Comparison of ENCODE assay signal across 2 cellular contexts in the genomic region with DNA sequence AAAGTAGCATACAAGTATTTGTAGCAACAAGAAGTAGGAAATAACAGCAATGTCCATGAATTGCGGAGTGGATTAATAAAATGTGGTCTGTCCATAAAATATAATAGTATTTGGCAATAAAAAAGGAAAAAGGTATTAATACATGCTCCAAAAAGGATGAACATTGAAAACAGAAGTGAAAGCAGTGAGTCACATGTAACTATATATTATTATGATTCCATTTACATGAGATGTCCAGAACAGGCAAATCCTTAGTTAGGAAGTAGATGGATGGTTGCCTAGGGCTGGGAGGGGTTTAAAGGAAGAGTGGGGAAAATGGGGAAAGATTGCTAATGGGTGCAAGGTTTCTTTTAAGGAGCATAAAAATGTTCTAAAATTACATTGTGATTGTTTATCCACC.
TF ChIP-seq lines count a peak whose summit lies in the region.

No MANE protein-coding gene starts in this region.

TF ChIP-seq in SK-N-SH, 30 proteins besides CTCF, POLR2A, EP300 and RAD21 (continued from another document):
- TF ChIP-seq, protein P1, sequence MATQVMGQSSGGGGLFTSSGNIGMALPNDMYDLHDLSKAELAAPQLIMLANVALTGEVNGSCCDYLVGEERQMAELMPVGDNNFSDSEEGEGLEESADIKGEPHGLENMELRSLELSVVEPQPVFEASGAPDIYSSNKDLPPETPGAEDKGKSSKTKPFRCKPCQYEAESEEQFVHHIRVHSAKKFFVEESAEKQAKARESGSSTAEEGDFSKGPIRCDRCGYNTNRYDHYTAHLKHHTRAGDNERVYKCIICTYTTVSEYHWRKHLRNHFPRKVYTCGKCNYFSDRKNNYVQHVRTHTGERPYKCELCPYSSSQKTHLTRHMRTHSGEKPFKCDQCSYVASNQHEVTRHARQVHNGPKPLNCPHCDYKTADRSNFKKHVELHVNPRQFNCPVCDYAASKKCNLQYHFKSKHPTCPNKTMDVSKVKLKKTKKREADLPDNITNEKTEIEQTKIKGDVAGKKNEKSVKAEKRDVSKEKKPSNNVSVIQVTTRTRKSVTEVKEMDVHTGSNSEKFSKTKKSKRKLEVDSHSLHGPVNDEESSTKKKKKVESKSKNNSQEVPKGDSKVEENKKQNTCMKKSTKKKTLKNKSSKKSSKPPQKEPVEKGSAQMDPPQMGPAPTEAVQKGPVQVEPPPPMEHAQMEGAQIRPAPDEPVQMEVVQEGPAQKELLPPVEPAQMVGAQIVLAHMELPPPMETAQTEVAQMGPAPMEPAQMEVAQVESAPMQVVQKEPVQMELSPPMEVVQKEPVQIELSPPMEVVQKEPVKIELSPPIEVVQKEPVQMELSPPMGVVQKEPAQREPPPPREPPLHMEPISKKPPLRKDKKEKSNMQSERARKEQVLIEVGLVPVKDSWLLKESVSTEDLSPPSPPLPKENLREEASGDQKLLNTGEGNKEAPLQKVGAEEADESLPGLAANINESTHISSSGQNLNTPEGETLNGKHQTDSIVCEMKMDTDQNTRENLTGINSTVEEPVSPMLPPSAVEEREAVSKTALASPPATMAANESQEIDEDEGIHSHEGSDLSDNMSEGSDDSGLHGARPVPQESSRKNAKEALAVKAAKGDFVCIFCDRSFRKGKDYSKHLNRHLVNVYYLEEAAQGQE (IDR thresholded peaks at IDR 0.05; ENCODE audit: low read depth, low read length), result no peak
- TF ChIP-seq NRF1 (IDR thresholded peaks at IDR 0.05; ENCODE audit: low read depth, low read length) (no peak), SIN3A (IDR thresholded peaks at IDR 0.05; ENCODE audit: borderline replicate concordance, low read depth, low read length) (no peak), RXRA (IDR thresholded peaks at IDR 0.05; ENCODE audit: borderline replicate concordance, low read depth) (no peak), MEF2A (IDR thresholded peaks at IDR 0.05; ENCODE audit: borderline replicate concordance, low read depth) (no peak), TCF12 (IDR thresholded peaks at IDR 0.05) (no peak), USF2 (IDR thresholded peaks at IDR 0.05; ENCODE audit: borderline replicate concordance, low read depth, low read length) (no peak), MXI1 (IDR thresholded peaks at IDR 0.05; ENCODE audit: low read depth, low read length) (no peak), GABPA (IDR thresholded peaks at IDR 0.05; ENCODE audit: low read depth) (no peak), GATA2 (CRISPR knock-in tag; IDR thresholded peaks at IDR 0.05) (no peak), ZBTB33 (IDR thresholded peaks at IDR 0.05; ENCODE audit: borderline replicate concordance, low read depth) (no peak), RCOR1 (IDR thresholded peaks at IDR 0.05; ENCODE audit: low read length) (no peak), SMC3 (IDR thresholded peaks at IDR 0.05; ENCODE audit: low read depth, low read length) (no peak), JUND (IDR thresholded peaks at IDR 0.05) (no peak), FOXM1 (IDR thresholded peaks at IDR 0.05; ENCODE audit: low read depth) (no peak)
- TF ChIP-seq, protein P2, sequence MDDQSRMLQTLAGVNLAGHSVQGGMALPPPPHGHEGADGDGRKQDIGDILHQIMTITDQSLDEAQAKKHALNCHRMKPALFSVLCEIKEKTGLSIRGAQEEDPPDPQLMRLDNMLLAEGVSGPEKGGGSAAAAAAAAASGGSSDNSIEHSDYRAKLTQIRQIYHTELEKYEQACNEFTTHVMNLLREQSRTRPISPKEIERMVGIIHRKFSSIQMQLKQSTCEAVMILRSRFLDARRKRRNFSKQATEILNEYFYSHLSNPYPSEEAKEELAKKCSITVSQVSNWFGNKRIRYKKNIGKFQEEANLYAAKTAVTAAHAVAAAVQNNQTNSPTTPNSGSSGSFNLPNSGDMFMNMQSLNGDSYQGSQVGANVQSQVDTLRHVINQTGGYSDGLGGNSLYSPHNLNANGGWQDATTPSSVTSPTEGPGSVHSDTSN (IDR thresholded peaks at IDR 0.05), result no peak
- TF ChIP-seq, protein P3, sequence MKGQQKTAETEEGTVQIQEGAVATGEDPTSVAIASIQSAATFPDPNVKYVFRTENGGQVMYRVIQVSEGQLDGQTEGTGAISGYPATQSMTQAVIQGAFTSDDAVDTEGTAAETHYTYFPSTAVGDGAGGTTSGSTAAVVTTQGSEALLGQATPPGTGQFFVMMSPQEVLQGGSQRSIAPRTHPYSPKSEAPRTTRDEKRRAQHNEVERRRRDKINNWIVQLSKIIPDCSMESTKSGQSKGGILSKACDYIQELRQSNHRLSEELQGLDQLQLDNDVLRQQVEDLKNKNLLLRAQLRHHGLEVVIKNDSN (IDR thresholded peaks at IDR 0.05; ENCODE audit: borderline replicate concordance, low read depth), result no peak
- TF ChIP-seq, protein P4, sequence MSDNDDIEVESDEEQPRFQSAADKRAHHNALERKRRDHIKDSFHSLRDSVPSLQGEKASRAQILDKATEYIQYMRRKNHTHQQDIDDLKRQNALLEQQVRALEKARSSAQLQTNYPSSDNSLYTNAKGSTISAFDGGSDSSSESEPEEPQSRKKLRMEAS (IDR thresholded peaks at IDR 0.05; ENCODE audit: low read depth), result no peak

TF ChIP-seq in SK-N-SH treated with all-trans-retinoic acid at 6 μM for 48 hours, 23 proteins besides CTCF, POLR2A, EP300 and RAD21 (continued from another document):
- TF ChIP-seq ZFP30 (CRISPR knock-in tag; IDR thresholded peaks at IDR 0.05), result no peak
- TF ChIP-seq CREB5 (CRISPR knock-in tag; IDR thresholded peaks at IDR 0.05; ENCODE audit: low read depth), result no peak
- no peak for TF ChIP-seq TSHZ2 (CRISPR knock-in tag; IDR thresholded peaks at IDR 0.05)
- TF ChIP-seq TCF4 (CRISPR knock-in tag; IDR thresholded peaks at IDR 0.05; ENCODE audit: borderline replicate concordance), result no peak
- no peak for TF ChIP-seq OSR1 (CRISPR knock-in tag; IDR thresholded peaks at IDR 0.05)
- TF ChIP-seq PATZ1 (CRISPR knock-in tag; IDR thresholded peaks at IDR 0.05; ENCODE audit: borderline replicate concordance), result no peak
- no peak for TF ChIP-seq ZNF70 (CRISPR knock-in tag; IDR thresholded peaks at IDR 0.05)
- no peak for TF ChIP-seq ARNTL (CRISPR knock-in tag; IDR thresholded peaks at IDR 0.05; ENCODE audit: borderline replicate concordance, low read depth)
- TF ChIP-seq ZFP3 (CRISPR knock-in tag; IDR thresholded peaks at IDR 0.05), result no peak
